8 cellular contexts compared by ENCODE assay signal in the genomic region with DNA sequence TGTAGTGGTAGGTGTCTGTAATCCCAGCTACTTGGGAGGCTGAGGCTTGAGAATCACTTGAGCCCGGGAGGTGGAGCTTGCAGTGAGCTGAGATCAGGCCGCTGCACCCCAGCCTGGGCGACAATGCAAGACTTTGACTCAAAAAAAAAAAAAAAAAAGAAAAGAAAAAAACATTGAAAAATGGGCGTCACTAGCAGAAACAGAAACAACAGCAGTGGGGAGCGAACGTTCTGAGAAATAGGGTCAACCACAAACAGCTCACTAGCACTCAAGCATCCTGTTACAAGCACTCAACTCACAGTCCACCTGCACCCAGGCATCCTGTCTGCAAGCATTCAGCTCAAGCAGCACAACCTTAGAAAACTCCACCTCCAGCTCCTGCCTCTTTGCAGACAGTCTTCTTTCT. TPM values are rescaled to one million over a fixed set of nuclear protein-coding genes. Genes with fewer than 3 reads are reported as not detected.
A peak's percentile ranks its signal among the peaks of the same experiment; 100 is the strongest.
DNase-seq lines count a peak whose midpoint lies in the region; ATAC-seq and TF ChIP-seq lines count a peak whose summit lies in the region.

No MANE protein-coding gene starts in this region.

- H3K36me3 Mint-ChIP-seq in natural killer cell: peaks cover 6% of the 10 kb centered on the region

- no peak overlapping the region for H3K27ac ChIP-seq in foreskin keratinocyte

- peaks cover 17% of the 10 kb centered on the region for H3K4me1 ChIP-seq in foreskin keratinocyte

- ATAC-seq in GM18873 (IDR thresholded peaks at IDR 0.05; ENCODE audit: low FRiP score, unreplicated experiment) (peak; percentile 98), HG02870 (IDR thresholded peaks at IDR 0.05; ENCODE audit: unreplicated experiment) (peak; percentile 90), natural killer cell (peak; percentile 95 to 98 (median 98)), foreskin keratinocyte (no peak)

- H3K4me1 Mint-ChIP-seq in natural killer cell: peaks cover 63 to 69% of the 10 kb centered on the region in 2 donors

- no peaks in the 10 kb centered on the region for H3K27me3 ChIP-seq in foreskin keratinocyte

- no peaks in the 10 kb centered on the region for H3K27me3 Mint-ChIP-seq in natural killer cell (ENCODE audit: low read depth in 2 of 2)

- intact Hi-C loops in natural killer cell (cut with micrococcal nuclease): loop anchor here (2.0 to 10.0 kb wide), 2 partner anchors 17 to 153 kb away; partner anchors contain the start of genes TBC1D2 and TRIM14

- no peak for TF ChIP-seq CTCF in natural killer cell (IDR thresholded peaks at IDR 0.05)
- TF ChIP-seq CTCF in foreskin keratinocyte (conservative IDR thresholded peaks at IDR 0.05): no peak

- DNase-seq in NCI-H2196 (lab: John Stamatoyannopoulos, UW; ENCODE audit: unreplicated experiment) (peak; percentile 66), activated T-cell treated with anti-CD3 and anti-CD28 coated beads for 1 hour (ENCODE audit: low read depth) (peak; percentile 64), natural killer cell (peak; percentile 61), SK-N-DZ (ENCODE audit: low spot score) (no peak), anterior cingulate cortex (lab: John Stamatoyannopoulos, UW) (no peak), foreskin keratinocyte (no peak)

- peak overlapping the region; percentile 89 to 92 for H3K27ac Mint-ChIP-seq in natural killer cell

- no peaks in the 10 kb centered on the region for H3K9me3 Mint-ChIP-seq in natural killer cell

- peak overlapping the region; percentile 85 for H3K4me3 Mint-ChIP-seq in natural killer cell

RNA-seq across cellular contexts. Expression of gene TRIM14, which starts 17.2 kb away (rescaled TPM):
- total RNA-seq in natural killer cell (10 to 100 TPM; 45.1 to 66.5 (median 65.3) TPM), foreskin keratinocyte (32.1 and 35.0 TPM in 2 replicates)
- polyA plus RNA-seq in SK-N-DZ (2014; cell fraction: cytosol; rRNA removed): 10.3 and 10.5 TPM in 2 replicates
- polyA plus RNA-seq in SK-N-DZ (2014; cell fraction: nucleus; rRNA removed): 5.2 and 14.6 TPM in 2 replicates
- 19.8 and 20.0 TPM in 2 replicates for polyA plus RNA-seq in foreskin keratinocyte

RNA-seq across cellular contexts. Expression of gene NANS, which starts 45.3 kb away (rescaled TPM):
- total RNA-seq in natural killer cell: 10 to 100 TPM; 30.7 to 36.8 (median 34.1) TPM
- polyA plus RNA-seq in SK-N-DZ (2014; cell fraction: cytosol; rRNA removed): 53.1 and 63.8 TPM in 2 replicates
- polyA plus RNA-seq in SK-N-DZ (2014; cell fraction: nucleus; rRNA removed): 26.3 and 35.6 TPM in 2 replicates
- 70.0 and 72.0 TPM in 2 replicates for total RNA-seq in foreskin keratinocyte
- polyA plus RNA-seq in foreskin keratinocyte: 79.3 and 82.3 TPM in 2 replicates

Comparison
In these comparisons a context has a peak if more than half of its experiments do, and no peak if none do; other contexts are left out.
1. DNase-seq: peak in NCI-H2196 (single experiment), activated T-cell treated with anti-CD3 and anti-CD28 coated beads for 1 hour (single experiment) and natural killer cell (single experiment); none in SK-N-DZ (single experiment), anterior cingulate cortex (0 of 58) and foreskin keratinocyte (0 of 2).